Comparison of ENCODE assay signal across 3 cellular contexts in the genomic region with DNA sequence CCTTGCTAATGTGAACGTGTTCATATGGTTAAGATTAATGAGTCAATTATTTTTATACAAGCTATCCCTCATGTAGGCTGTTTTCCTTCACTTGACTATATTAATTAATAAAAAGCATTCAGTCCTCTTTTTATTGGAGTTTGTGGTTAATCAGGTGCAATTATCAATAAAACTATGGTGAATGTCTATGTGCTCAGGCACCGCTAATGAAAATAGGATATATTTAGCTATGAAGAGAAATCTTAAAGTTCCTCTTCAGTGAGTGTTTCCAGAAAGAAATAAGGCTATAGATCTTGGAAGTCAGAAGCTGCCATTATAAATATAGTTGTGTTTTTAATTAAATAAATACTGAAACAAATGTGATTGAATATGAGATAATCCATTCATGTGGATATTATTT.
A peak's percentile ranks its signal among the peaks of the same experiment; 100 is the strongest.
TF ChIP-seq lines count a peak whose summit lies in the region.

No MANE protein-coding gene starts in this region.

TF ChIP-seq in SK-N-SH treated with all-trans-retinoic acid at 6 μM for 48 hours, 23 proteins besides CTCF, POLR2A, EP300 and RAD21:
- TF ChIP-seq ZNF565 (CRISPR knock-in tag; conservative IDR thresholded peaks at IDR 0.05; ENCODE audit: low read depth) (no peak), TOX (CRISPR knock-in tag; IDR thresholded peaks at IDR 0.05; ENCODE audit: borderline replicate concordance) (peak; percentile 55; the same call in 1 of the 2 replicates), OSR1 (CRISPR knock-in tag; IDR thresholded peaks at IDR 0.05) (no peak)

TF ChIP-seq in SK-N-SH, 30 proteins besides CTCF, POLR2A, EP300 and RAD21:
- TF ChIP-seq, protein P1, sequence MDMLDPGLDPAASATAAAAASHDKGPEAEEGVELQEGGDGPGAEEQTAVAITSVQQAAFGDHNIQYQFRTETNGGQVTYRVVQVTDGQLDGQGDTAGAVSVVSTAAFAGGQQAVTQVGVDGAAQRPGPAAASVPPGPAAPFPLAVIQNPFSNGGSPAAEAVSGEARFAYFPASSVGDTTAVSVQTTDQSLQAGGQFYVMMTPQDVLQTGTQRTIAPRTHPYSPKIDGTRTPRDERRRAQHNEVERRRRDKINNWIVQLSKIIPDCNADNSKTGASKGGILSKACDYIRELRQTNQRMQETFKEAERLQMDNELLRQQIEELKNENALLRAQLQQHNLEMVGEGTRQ (IDR thresholded peaks at IDR 0.05; ENCODE audit: borderline replicate concordance, low read depth, low read length), result no peak
- no peak for TF ChIP-seq TAF1 (IDR thresholded peaks at IDR 0.05; ENCODE audit: borderline replicate concordance, low read depth, low read length)
- TF ChIP-seq JUND (IDR thresholded peaks at IDR 0.05), result no peak
- TF ChIP-seq, protein P2, sequence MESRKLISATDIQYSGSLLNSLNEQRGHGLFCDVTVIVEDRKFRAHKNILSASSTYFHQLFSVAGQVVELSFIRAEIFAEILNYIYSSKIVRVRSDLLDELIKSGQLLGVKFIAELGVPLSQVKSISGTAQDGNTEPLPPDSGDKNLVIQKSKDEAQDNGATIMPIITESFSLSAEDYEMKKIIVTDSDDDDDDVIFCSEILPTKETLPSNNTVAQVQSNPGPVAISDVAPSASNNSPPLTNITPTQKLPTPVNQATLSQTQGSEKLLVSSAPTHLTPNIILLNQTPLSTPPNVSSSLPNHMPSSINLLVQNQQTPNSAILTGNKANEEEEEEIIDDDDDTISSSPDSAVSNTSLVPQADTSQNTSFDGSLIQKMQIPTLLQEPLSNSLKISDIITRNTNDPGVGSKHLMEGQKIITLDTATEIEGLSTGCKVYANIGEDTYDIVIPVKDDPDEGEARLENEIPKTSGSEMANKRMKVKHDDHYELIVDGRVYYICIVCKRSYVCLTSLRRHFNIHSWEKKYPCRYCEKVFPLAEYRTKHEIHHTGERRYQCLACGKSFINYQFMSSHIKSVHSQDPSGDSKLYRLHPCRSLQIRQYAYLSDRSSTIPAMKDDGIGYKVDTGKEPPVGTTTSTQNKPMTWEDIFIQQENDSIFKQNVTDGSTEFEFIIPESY (IDR thresholded peaks at IDR 0.05; ENCODE audit: borderline replicate concordance, low read depth), result no peak
- no peak for TF ChIP-seq NFIC (IDR thresholded peaks at IDR 0.05; ENCODE audit: borderline replicate concordance)
- no peak for TF ChIP-seq RFX5 (IDR thresholded peaks at IDR 0.05; ENCODE audit: low read length)

TF ChIP-seq in IMR-90, 13 proteins besides CTCF, POLR2A, EP300 and RAD21:
- TF ChIP-seq BHLHE40 (IDR thresholded peaks at IDR 0.05; ENCODE audit: low read depth, low read length), result no peak
- no peak for TF ChIP-seq RFX5 (IDR thresholded peaks at IDR 0.05; ENCODE audit: low read depth, low read length)
- TF ChIP-seq, protein P1 (IDR thresholded peaks at IDR 0.05; ENCODE audit: low read depth, low read length), result no peak
- TF ChIP-seq MAFK (IDR thresholded peaks at IDR 0.05; ENCODE audit: low read depth, low read length), result no peak
- TF ChIP-seq, protein P3, sequence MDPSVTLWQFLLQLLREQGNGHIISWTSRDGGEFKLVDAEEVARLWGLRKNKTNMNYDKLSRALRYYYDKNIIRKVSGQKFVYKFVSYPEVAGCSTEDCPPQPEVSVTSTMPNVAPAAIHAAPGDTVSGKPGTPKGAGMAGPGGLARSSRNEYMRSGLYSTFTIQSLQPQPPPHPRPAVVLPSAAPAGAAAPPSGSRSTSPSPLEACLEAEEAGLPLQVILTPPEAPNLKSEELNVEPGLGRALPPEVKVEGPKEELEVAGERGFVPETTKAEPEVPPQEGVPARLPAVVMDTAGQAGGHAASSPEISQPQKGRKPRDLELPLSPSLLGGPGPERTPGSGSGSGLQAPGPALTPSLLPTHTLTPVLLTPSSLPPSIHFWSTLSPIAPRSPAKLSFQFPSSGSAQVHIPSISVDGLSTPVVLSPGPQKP (IDR thresholded peaks at IDR 0.05; ENCODE audit: borderline replicate concordance, low read depth, low read length), result no peak
